ENCODE assay signal across 9 cellular contexts in genomic region chr1:183589836-183590224, GRCh38. TPM values are rescaled to one million over a fixed set of nuclear protein-coding genes. Genes with fewer than 3 reads are reported as not detected.
DNase-seq lines count a peak whose midpoint lies in the region; ATAC-seq and TF ChIP-seq lines count a peak whose summit lies in the region.
"Had no signal": no experiment of that assay in that cellular context is flagged by ENCODE, and none has a peak within 500 bp of the region (broad histone marks: within the 10 kb centered on the region; RNA-seq: fewer than 3 reads in every experiment).

No MANE protein-coding gene starts in this region.

- peak overlapping the region; percentile 93 for H3K27ac Mint-ChIP-seq in activated CD4-positive, alpha-beta T cell treated with anti-CD3 and anti-CD28 coated beads, Interleukin-2, amount 10 ng/mL, durations not matched to agents 7 days and 5 days
- peak overlapping the region; percentile 48 to 84 for H3K27ac Mint-ChIP-seq in stimulated activated naive CD8-positive, alpha-beta T cell treated with anti-CD3 and anti-CD28 coated beads, Interleukin-15, amount 100 ng/mL, for 72 hours

- no peak overlapping the region for H3K4me2 ChIP-seq in mammary epithelial cell (ENCODE audit: insufficient read depth, low read depth, low read length)

- H3K4me3 ChIP-seq in mammary epithelial cell (replicated peaks in 1 of 3; ENCODE audit: insufficient read depth in 1 of 3, low read depth in 2 of 3, low read length in 3 of 3) = no peak overlapping the region

- in situ Hi-C loops in mammary epithelial cell (cut with MboI; ENCODE audit: low sequenced_read_pairs in 2 of 2) = no loop called here

- dilution Hi-C loops in mammary epithelial cell (cut with HindIII; ENCODE audit: low sequenced_read_pairs) = no loop called here

- H4K20me1 ChIP-seq in mammary epithelial cell (ENCODE audit: insufficient read depth, low read length) = no peaks in the 10 kb centered on the region

- POLR2A ChIA-PET in activated CD4-positive, alpha-beta T cell treated with anti-CD3 and anti-CD28 coated beads, Interleukin-2, amount 10 ng/mL, durations not matched to agents 7 days and 5 days (lab: Charles Lee) = no interaction called here

- H3K27me3 ChIP-seq in mammary epithelial cell (ENCODE audit: insufficient read depth, low read length) = no peaks in the 10 kb centered on the region

- DNase-seq in activated CD4-positive, alpha-beta T cell treated with anti-CD3 and anti-CD28 coated beads, Interleukin-2, amount 10 ng/mL, durations not matched to agents 7 days and 5 days = peak; percentile 9
- DNase-seq in activated CD4-positive, alpha-beta T cell treated with anti-CD3 and anti-CD28 coated beads, Interleukin-2, amount 50 U/mL, for 48 hours = no peak
- DNase-seq in mammary epithelial cell (no peak), NK-92 (lab: John Stamatoyannopoulos, UW; ENCODE audit: unreplicated experiment) (no peak), HT-29 (ENCODE audit: low spot score) (no peak)
- DNase-seq in stimulated activated naive CD8-positive, alpha-beta T cell treated with anti-CD3 and anti-CD28 coated beads, Interleukin-15, amount 100 ng/mL, for 72 hours = no peak
- DNase-seq in stimulated activated CD4-positive, alpha-beta T cell treated with anti-CD3 and anti-CD28 coated beads, Interleukin-1b, Interleukin-23, amount 100 ng/mL, for 48 hours = no peak
- DNase-seq: ACHN had no signal

- H3K9me3 ChIP-seq in mammary epithelial cell (replicated peaks; ENCODE audit: insufficient read depth, low read length) = no peaks in the 10 kb centered on the region

- peaks cover 49% of the 10 kb centered on the region for H3K4me1 Mint-ChIP-seq in activated CD4-positive, alpha-beta T cell treated with anti-CD3 and anti-CD28 coated beads, Interleukin-2, amount 10 ng/mL, durations not matched to agents 7 days and 5 days
- peaks cover 47% of the 10 kb centered on the region for H3K4me1 Mint-ChIP-seq in stimulated activated naive CD8-positive, alpha-beta T cell treated with anti-CD3 and anti-CD28 coated beads, Interleukin-15, amount 100 ng/mL, for 72 hours

- WGBS in mammary epithelial cell (ENCODE audit: low coverage, missing lambda C conversion rate) = 93% methylated on average over 4 of the region's 4 CpGs

- H3K36me3 ChIP-seq in mammary epithelial cell (ENCODE audit: insufficient read depth, low read length) = no peaks in the 10 kb centered on the region

- H3K9ac ChIP-seq in mammary epithelial cell (ENCODE audit: insufficient read depth, low read length) = no peak overlapping the region

- CTCF ChIA-PET in activated CD4-positive, alpha-beta T cell treated with anti-CD3 and anti-CD28 coated beads, Interleukin-2, amount 10 ng/mL, durations not matched to agents 7 days and 5 days (lab: Charles Lee) = interaction anchor here (1.4 to 1.8 kb wide), 2 partner anchors 10 to 42 kb away, joined by 4 to 5 read pairs; no protein-coding TSS in a partner anchor
- CTCF ChIA-PET in mammary epithelial cell (lab: Charles Lee; ENCODE audit: low non-redundant PET) = no interaction called here

- no peak overlapping the region for H3K27ac ChIP-seq in mammary epithelial cell (ENCODE audit: insufficient read depth, low read depth, low read length)

- peak; percentile 24 for ATAC-seq in HG03066 (IDR thresholded peaks at IDR 0.05; ENCODE audit: low read depth, unreplicated experiment)
- ATAC-seq in stimulated activated naive CD8-positive, alpha-beta T cell treated with anti-CD3 and anti-CD28 coated beads, Interleukin-15, amount 100 ng/mL, for 72 hours = no peak

- peak overlapping the region; percentile 83 for H2AFZ ChIP-seq in mammary epithelial cell (ENCODE audit: low read depth, low read length)

- intact Hi-C loops in mammary epithelial cell (cut with micrococcal nuclease) = no loop called here

- no peaks in the 10 kb centered on the region for H3K79me2 ChIP-seq in mammary epithelial cell (ENCODE audit: insufficient read depth, low read length)

- H3K4me3 Mint-ChIP-seq in activated CD4-positive, alpha-beta T cell treated with anti-CD3 and anti-CD28 coated beads, Interleukin-2, amount 10 ng/mL, durations not matched to agents 7 days and 5 days = peak overlapping the region; percentile 71
- peak overlapping the region; percentile 82 to 88 for H3K4me3 Mint-ChIP-seq in stimulated activated naive CD8-positive, alpha-beta T cell treated with anti-CD3 and anti-CD28 coated beads, Interleukin-15, amount 100 ng/mL, for 72 hours

- H3K4me1 ChIP-seq in mammary epithelial cell (ENCODE audit: insufficient read depth, low read length) = peaks cover 9% of the 10 kb centered on the region

- BruUV-seq in mammary epithelial cell (replicated peaks; lab: Mats Ljungman, UMichigan) = no TSS peak

- H3K36me3 Mint-ChIP-seq in activated CD4-positive, alpha-beta T cell treated with anti-CD3 and anti-CD28 coated beads, Interleukin-2, amount 10 ng/mL, durations not matched to agents 7 days and 5 days (ENCODE audit: low read depth) = peaks cover 10% of the 10 kb centered on the region

- H3K9me3 Mint-ChIP-seq in activated CD4-positive, alpha-beta T cell treated with anti-CD3 and anti-CD28 coated beads, Interleukin-2, amount 10 ng/mL, durations not matched to agents 7 days and 5 days = no peaks in the 10 kb centered on the region
- no peaks in the 10 kb centered on the region for H3K9me3 Mint-ChIP-seq in stimulated activated naive CD8-positive, alpha-beta T cell treated with anti-CD3 and anti-CD28 coated beads, Interleukin-15, amount 100 ng/mL, for 72 hours

- TF ChIP-seq CTCF in mammary epithelial cell (conservative IDR thresholded peaks at IDR 0.05 in 1 of 2, IDR thresholded peaks at IDR 0.05 in 1 of 2; ENCODE audit: extremely low read depth in 1 of 2, insufficient read depth in 1 of 2, low read depth in 1 of 2, low read length in 2 of 2) = no peak

- H3K27me3 Mint-ChIP-seq in activated CD4-positive, alpha-beta T cell treated with anti-CD3 and anti-CD28 coated beads, Interleukin-2, amount 10 ng/mL, durations not matched to agents 7 days and 5 days = peaks cover 5% of the 10 kb centered on the region
- peaks cover 8% of the 10 kb centered on the region for H3K27me3 Mint-ChIP-seq in stimulated activated naive CD8-positive, alpha-beta T cell treated with anti-CD3 and anti-CD28 coated beads, Interleukin-15, amount 100 ng/mL, for 72 hours

RNA-seq across cellular contexts. Expression of gene NCF2, which starts 0.4 kb away (rescaled TPM):
- total RNA-seq in activated CD4-positive, alpha-beta T cell treated with anti-CD3 and anti-CD28 coated beads, Interleukin-2, amount 10 ng/mL, durations not matched to agents 7 days and 5 days = 10 to 100 TPM; 15.3 to 15.8 TPM
- 1 to 10 TPM in 1 of 2 donors, under 1 TPM in 1; under 0.01 to 8.5 TPM for total RNA-seq in mammary epithelial cell
- 3.4 TPM for polyA plus RNA-seq in mammary epithelial cell
- not detected for polyA minus RNA-seq in mammary epithelial cell
- total RNA-seq in HT-29 (2014; rRNA removed; shearing (Covaris generic)) = 0.34 and 1.6 TPM in 2 replicates

RNA-seq across cellular contexts. Expression of gene ARPC5, which starts 45.8 kb away (rescaled TPM):
- 100 to 1,000 TPM; 257 to 273 TPM for total RNA-seq in activated CD4-positive, alpha-beta T cell treated with anti-CD3 and anti-CD28 coated beads, Interleukin-2, amount 10 ng/mL, durations not matched to agents 7 days and 5 days
- total RNA-seq in mammary epithelial cell = 100 to 1,000 TPM; 162 to 186 TPM
- 125 TPM for polyA plus RNA-seq in mammary epithelial cell
- 125 TPM for polyA minus RNA-seq in mammary epithelial cell
- 110 and 113 TPM in 2 replicates for total RNA-seq in HT-29 (2014; rRNA removed; shearing (Covaris generic))
